ENCODE assay signal across 8 cellular contexts in the genomic region with DNA sequence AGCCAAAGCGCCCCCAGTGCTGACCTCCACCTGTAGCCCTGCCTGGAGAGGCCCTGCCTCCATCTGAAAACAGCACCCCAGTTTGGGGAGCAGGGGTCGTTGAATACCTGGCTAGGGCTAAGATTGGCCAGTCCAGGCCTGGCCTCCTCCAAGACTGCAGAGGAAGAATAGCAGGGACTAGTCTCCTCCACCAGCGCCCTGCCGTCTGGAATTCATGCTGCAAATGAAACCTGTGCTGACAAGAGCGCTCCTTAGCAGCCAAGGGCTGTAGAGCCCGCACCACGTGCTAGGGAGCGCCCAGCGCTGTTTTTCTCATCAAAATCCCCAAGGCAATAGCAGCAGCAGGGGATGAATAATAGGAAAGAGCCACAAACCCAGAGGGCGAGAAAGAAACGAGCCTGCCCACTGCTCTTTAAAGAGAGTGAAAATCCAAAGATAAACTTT. TPM values are rescaled to one million over a fixed set of nuclear protein-coding genes. Genes with fewer than 3 reads are reported as not detected.
A peak's percentile ranks its signal among the peaks of the same experiment; 100 is the strongest.
DNase-seq lines count a peak whose midpoint lies in the region; ATAC-seq and TF ChIP-seq lines count a peak whose summit lies in the region.

No MANE protein-coding gene starts in this region.

- peak overlapping the region; percentile 65 for H3K4me3 ChIP-seq in coronary artery
- peak overlapping the region in 1 of 2 experiments; percentile 84 for H3K4me3 ChIP-seq in mesenchymal stem cell (ENCODE audit: insufficient read depth in 1 of 2, low read depth in 1 of 2, low read length in 2 of 2)

- no peak overlapping the region for H2BK5ac ChIP-seq in mesenchymal stem cell (ENCODE audit: low read depth, low read length, poor library complexity, severe bottlenecking)

- no peak overlapping the region for H2AK5ac ChIP-seq in mesenchymal stem cell (ENCODE audit: low read length, severe bottlenecking)

- in situ Hi-C loops in G401 (cut with HindIII; ENCODE audit: low sequenced_read_pairs): no loop called here

- peaks cover 94% of the 10 kb centered on the region for H3K27me3 Mint-ChIP-seq in T-helper 1 cell treated with Interleukin-12 subunit alpha and Interleukin-12 subunit beta and Interleukin-4 antibody, amounts not matched to agents 30 μg/mL and 1 μg/mL, for 36 hours (ENCODE audit: low read depth)

- H3K4ac ChIP-seq in mesenchymal stem cell (ENCODE audit: low read depth in 1 of 2, low read length in 2 of 2): no peak overlapping the region

- H3K36me3 ChIP-seq in mesenchymal stem cell (ENCODE audit: control insufficient read depth in 1 of 2, insufficient read depth in 2 of 2, low read depth in 1 of 2, low read length in 2 of 2): no peaks in the 10 kb centered on the region

- H2AFZ ChIP-seq in mesenchymal stem cell (ENCODE audit: low read depth, low read length): no peak overlapping the region

- no peak for ATAC-seq in GM18873 (IDR thresholded peaks at IDR 0.05; ENCODE audit: low FRiP score, unreplicated experiment)
- no peak for ATAC-seq in HG02571 (IDR thresholded peaks at IDR 0.05; ENCODE audit: unreplicated experiment)

- H3K9me3 ChIP-seq in mesenchymal stem cell (ENCODE audit: control insufficient read depth, low read length): no peaks in the 10 kb centered on the region

- H3K79me1 ChIP-seq in mesenchymal stem cell (replicated peaks; ENCODE audit: low read length, poor library complexity, severe bottlenecking): no peaks in the 10 kb centered on the region

- peak overlapping the region; percentile 74 for H3K9ac ChIP-seq in mesenchymal stem cell (ENCODE audit: low read length)

- DNase-seq in T-helper 1 cell (no peak), NCI-H526 treated with DMSO at 0.1 percent for 48 hours (lab: John Stamatoyannopoulos, UW) (peak; percentile 28), coronary artery (ENCODE audit: low spot score) (no peak), mesenchymal stem cell (peak; percentile 63), G401 (ENCODE audit: low spot score) (no peak)

- H2BK15ac ChIP-seq in mesenchymal stem cell (ENCODE audit: low read depth, poor library complexity, severe bottlenecking): no peak overlapping the region

- H3K14ac ChIP-seq in mesenchymal stem cell (ENCODE audit: low read length in 2 of 2): no peak overlapping the region

- H3K27ac ChIP-seq in coronary artery (no peak overlapping the region), mesenchymal stem cell (ENCODE audit: low read length, poor library complexity, severe bottlenecking) (no peak overlapping the region)

- no peak overlapping the region for H4K91ac ChIP-seq in mesenchymal stem cell (ENCODE audit: low read length)

- H3K27ac Mint-ChIP-seq in T-helper 1 cell treated with Interleukin-12 subunit alpha and Interleukin-12 subunit beta and Interleukin-4 antibody, amounts not matched to agents 30 μg/mL and 1 μg/mL, for 36 hours: no peak overlapping the region

- H4K8ac ChIP-seq in mesenchymal stem cell (ENCODE audit: low read length): no peak overlapping the region

- H3K18ac ChIP-seq in mesenchymal stem cell (ENCODE audit: low read depth in 1 of 2, low read length in 2 of 2): no peak overlapping the region

- H3K4me2 ChIP-seq in mesenchymal stem cell (ENCODE audit: low read length, poor library complexity, severe bottlenecking): peak overlapping the region; percentile 88

- H3K36me3 Mint-ChIP-seq in T-helper 1 cell treated with Interleukin-12 subunit alpha and Interleukin-12 subunit beta and Interleukin-4 antibody, amounts not matched to agents 30 μg/mL and 1 μg/mL, for 36 hours (ENCODE audit: low read depth): no peaks in the 10 kb centered on the region

- 15% methylated on average over 9 of the region's 11 CpGs for WGBS in mesenchymal stem cell

- no peak for TF ChIP-seq CTCF in coronary artery (IDR thresholded peaks at IDR 0.05)

- peaks cover 40% of the 10 kb centered on the region for H3K4me1 ChIP-seq in mesenchymal stem cell (ENCODE audit: control insufficient read depth, insufficient read depth, low read depth, low read length)

- peaks cover 20% of the 10 kb centered on the region for H3K4me1 Mint-ChIP-seq in T-helper 1 cell treated with Interleukin-12 subunit alpha and Interleukin-12 subunit beta and Interleukin-4 antibody, amounts not matched to agents 30 μg/mL and 1 μg/mL, for 36 hours (ENCODE audit: low read depth)

- H3K23ac ChIP-seq in mesenchymal stem cell (ENCODE audit: low read length in 2 of 2): no peak overlapping the region

- no peak overlapping the region for H2BK120ac ChIP-seq in mesenchymal stem cell (ENCODE audit: low read depth, low read length)

- peaks cover 86 to 90% of the 10 kb centered on the region in 2 experiments for H3K27me3 ChIP-seq in mesenchymal stem cell (ENCODE audit: control insufficient read depth in 1 of 2, insufficient read depth in 1 of 2, low read length in 2 of 2)

- H3K9me3 Mint-ChIP-seq in T-helper 1 cell treated with Interleukin-12 subunit alpha and Interleukin-12 subunit beta and Interleukin-4 antibody, amounts not matched to agents 30 μg/mL and 1 μg/mL, for 36 hours: no peaks in the 10 kb centered on the region

- H3K4me3 Mint-ChIP-seq in T-helper 1 cell treated with Interleukin-12 subunit alpha and Interleukin-12 subunit beta and Interleukin-4 antibody, amounts not matched to agents 30 μg/mL and 1 μg/mL, for 36 hours: peak overlapping the region; percentile 72

- no peak overlapping the region for H2BK12ac ChIP-seq in mesenchymal stem cell (ENCODE audit: low read length in 2 of 2)

RNA-seq across cellular contexts. Expression of a gene that starts 3.4 kb away (rescaled TPM):
- polyA plus RNA-seq in mesenchymal stem cell (2013, experiment 1 of 2): 0.06 TPM
- 0.11 TPM for polyA plus RNA-seq in mesenchymal stem cell (2013, experiment 2 of 2)
- total RNA-seq in G401 (2014; rRNA removed; shearing (Covaris generic)): 0.74 and 3.1 TPM in 2 replicates

RNA-seq across cellular contexts. Expression of a gene that starts 37.5 kb away (rescaled TPM):
- 39.2 TPM for polyA plus RNA-seq in mesenchymal stem cell (2013, experiment 1 of 2)
- 39.7 TPM for polyA plus RNA-seq in mesenchymal stem cell (2013, experiment 2 of 2)
- 177 and 211 TPM in 2 replicates for total RNA-seq in G401 (2014; rRNA removed; shearing (Covaris generic))

Comparison
In these comparisons a context has a peak if more than half of its experiments do, and no peak if none do; other contexts are left out.
1. DNase-seq: peak in NCI-H526 treated with DMSO at 0.1 percent for 48 hours (single experiment) and mesenchymal stem cell (single experiment); none in T-helper 1 cell (0 of 5), coronary artery (single experiment) and G401 (single experiment).